In the genomic region with DNA sequence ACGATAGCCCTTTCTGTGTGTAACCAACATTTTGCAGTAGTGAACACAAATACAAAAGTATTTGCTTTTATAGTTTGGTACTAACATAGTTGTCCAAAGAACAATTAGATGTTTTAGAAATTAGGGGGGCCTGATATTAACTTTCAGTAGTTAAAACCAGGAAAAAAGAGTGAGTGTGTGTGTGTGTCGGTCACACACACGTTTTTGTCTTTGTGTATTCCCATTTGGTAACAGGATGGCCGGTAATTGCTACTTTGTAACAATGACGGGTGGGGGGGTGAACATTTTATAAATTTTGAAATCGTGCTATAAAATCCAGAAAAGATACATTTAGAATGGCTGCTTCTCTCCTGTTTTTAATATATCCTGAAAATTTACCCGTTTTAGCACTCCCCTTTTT, we compare ENCODE assay signal across 8 cellular contexts. TPM values are rescaled to one million over a fixed set of nuclear protein-coding genes. Genes with fewer than 3 reads are reported as not detected.
A peak's percentile ranks its signal among the peaks of the same experiment; 100 is the strongest.
DNase-seq lines count a peak whose midpoint lies in the region; ATAC-seq, FAIRE-seq and TF ChIP-seq lines count a peak whose summit lies in the region.

No MANE protein-coding gene starts in this region.

- DNase-seq in cardiac muscle cell (ENCODE audit: low read depth in 1 of 2, low spot score in 1 of 2), result no peak
- no peak for DNase-seq in left cardiac atrium
- peak in 1 of 4 experiments; percentile 24 for DNase-seq in K562 (ENCODE audit: extremely low read depth in 1 of 4, low spot score in 3 of 4)
- DNase-seq in memory B cell (ENCODE audit: low spot score in 2 of 2), result no peak
- DNase-seq in uterus, result no peak
- DNase-seq in DMS114 treated with DMSO at 0.1 percent for 48 hours (lab: John Stamatoyannopoulos, UW; ENCODE audit: unreplicated experiment), result no peak

- H3K27me3 Mint-ChIP-seq in memory B cell, result no peaks in the 10 kb centered on the region

- ATAC-seq in left cardiac atrium (no peak), K562 (no peak), memory B cell (ENCODE audit: low read depth) (no peak), GM18520 (IDR thresholded peaks at IDR 0.05; ENCODE audit: unreplicated experiment) (no peak), GM18858 (IDR thresholded peaks at IDR 0.05; ENCODE audit: unreplicated experiment) (no peak)

- TF ChIP-seq EP300 in K562 (IDR thresholded peaks at IDR 0.05; ENCODE audit: low read length), result no peak

- H3K9ac ChIP-seq in K562 (ENCODE audit: insufficient read depth in 1 of 2, low read depth in 2 of 2, low read length in 2 of 2), result peak overlapping the region; percentile 88 to 99

- POLR2A ChIA-PET in K562 (lab: Yijun Ruan, JAX), result interaction anchor here (0.8 to 2.4 kb wide), 5 partner anchors 12 to 40 kb away, joined by 3 to 16 read pairs (median 5); partner anchors contain the start of gene FASTKD1

- H3K79me2 ChIP-seq in K562 (ENCODE audit: control insufficient read depth, insufficient read depth, low read length), result peaks cover 67% of the 10 kb centered on the region

- peaks cover 1% of the 10 kb centered on the region for H3K9me3 Mint-ChIP-seq in memory B cell

- TF ChIP-seq CTCF in cardiac muscle cell (IDR thresholded peaks at IDR 0.05; ENCODE audit: low read depth, low read length) (no peak), K562 (IDR thresholded peaks at IDR 0.05 in 2 of 3, conservative IDR thresholded peaks at IDR 0.05 in 1 of 3; ENCODE audit: insufficient read depth in 2 of 3, low read depth in 1 of 3, low read length in 3 of 3) (no peak), uterus (IDR thresholded peaks at IDR 0.05) (no peak)

- peak overlapping the region; percentile 97 for H3K27ac ChIP-seq in cardiac muscle cell
- peak overlapping the region; percentile 99 for H3K27ac ChIP-seq in K562 (ENCODE audit: extremely low read depth, low read depth, low read length)
- H3K27ac ChIP-seq in uterus, result peak overlapping the region in 1 of 2 donors; percentile 95

- H3K4me2 ChIP-seq in K562 (ENCODE audit: insufficient read depth, low read length), result peak overlapping the region; percentile 86

- H3K4me3 Mint-ChIP-seq in memory B cell, result peak overlapping the region; percentile 99

- H3K4me3 ChIP-seq in cardiac muscle cell, result peak overlapping the region; percentile 71
- H3K4me3 ChIP-seq in K562, result peak overlapping the region; percentile 64
- H3K4me3 ChIP-seq in uterus, result peak overlapping the region; percentile 69 to 91

- H3K4me1 ChIP-seq in cardiac muscle cell (ENCODE audit: low read depth) (peaks cover 14% of the 10 kb centered on the region), K562 (replicated peaks in 1 of 2; ENCODE audit: control insufficient read depth in 2 of 2, insufficient read depth in 2 of 2, low read length in 2 of 2) (peaks cover 4 to 7% of the 10 kb centered on the region in 2 experiments; a peak in 3 of 5 replicates), uterus (peaks cover 0 to 3% of the 10 kb centered on the region in 2 donors)

- no peaks in the 10 kb centered on the region for H3K9me3 ChIP-seq in cardiac muscle cell (ENCODE audit: low read depth)
- H3K9me3 ChIP-seq in K562 (replicated peaks; ENCODE audit: control insufficient read depth, insufficient read depth, low read depth, low read length), result peaks cover 11% of the 10 kb centered on the region
- no peaks in the 10 kb centered on the region for H3K9me3 ChIP-seq in uterus

- in situ Hi-C loops in K562 (cut with MboI), result loop anchor here (5.0 kb wide), 1 partner anchor 107 kb away; the partner anchor contains the start of genes CFAP210 and PHOSPHO2

- H3K36me3 ChIP-seq in cardiac muscle cell, result no peaks in the 10 kb centered on the region
- H3K36me3 ChIP-seq in K562 (ENCODE audit: control insufficient read depth, insufficient read depth, low read length), result peaks cover 22% of the 10 kb centered on the region; the same call in 2 of the 3 replicates
- H3K36me3 ChIP-seq in uterus, result no peaks in the 10 kb centered on the region

- no peak for TF ChIP-seq POLR2A in K562 (conservative IDR thresholded peaks at IDR 0.05)
- no peak for TF ChIP-seq POLR2A in uterus (IDR thresholded peaks at IDR 0.05)

- H2AFZ ChIP-seq in K562 (ENCODE audit: low read depth, low read length), result no peak overlapping the region

- H3K4me1 Mint-ChIP-seq in memory B cell, result peaks cover 23% of the 10 kb centered on the region

- CTCF ChIA-PET in K562 (lab: Yijun Ruan, JAX; ENCODE audit: low intra/inter-chr PET ratio), result no interaction called here

- under 1% methylated on average over 7 of the region's 7 CpGs for WGBS in K562 (ENCODE audit: insufficient coverage, low coverage, missing lambda C conversion rate)

- H3K27me3 ChIP-seq in cardiac muscle cell (no peaks in the 10 kb centered on the region), K562 (ENCODE audit: control insufficient read depth in 2 of 2, insufficient read depth in 2 of 2, low read length in 2 of 2) (no peaks in the 10 kb centered on the region), uterus (no peaks in the 10 kb centered on the region)

- no TSS peak for BruUV-seq in K562 (replicated peaks; lab: Mats Ljungman, UMichigan)

- intact Hi-C loops in left cardiac atrium (cut with DNase I), result no loop called here
- intact Hi-C loops in K562 (cut with micrococcal nuclease), result no loop called here
- intact Hi-C loops in uterus (cut with DNase I; ENCODE audit: low total_unique reads), result no loop called here

- H3K9me1 ChIP-seq in K562 (ENCODE audit: control insufficient read depth, insufficient read depth, low read length), result no peaks in the 10 kb centered on the region

- H3K27ac Mint-ChIP-seq in memory B cell, result peak overlapping the region; percentile 100

- H3K36me3 Mint-ChIP-seq in memory B cell, result peaks cover 6% of the 10 kb centered on the region

- H4K20me1 ChIP-seq in K562 (replicated peaks; ENCODE audit: control insufficient read depth, insufficient read depth, low read length), result 0 out of 2 replicates have a peak, but pooled peaks cover 5% of the 10 kb centered on the region

- no peak for FAIRE-seq in K562 (lab: Jason Lieb, UNC)

- TF ChIP-seq RAD21 in K562 (CRISPR knock-in tag; conservative IDR thresholded peaks at IDR 0.05 in 1 of 2, IDR thresholded peaks at IDR 0.05 in 1 of 2), result no peak

RNA-seq across cellular contexts. Expression of gene PPIG, which starts 1.5 kb away (rescaled TPM):
- total RNA-seq in cardiac muscle cell (17.5 and 24.7 TPM in 2 replicates), left cardiac atrium (10 to 100 TPM; 33.7 to 45.3 TPM), K562 (2014; rRNA removed) (47.7 and 52.5 TPM in 2 replicates), K562 (2014; rRNA removed; fragmentation: Illumina TruSeq; extraction: Trizol) (124 and 153 TPM in 2 replicates), K562 (2015; rRNA removed; fragmentation: Illumina TruSeq; extraction: Trizol) (122 and 127 TPM in 2 replicates), K562 (2021) (63.7 and 75.2 TPM in 2 replicates), uterus (10 to 100 TPM; 24.3 to 83.4 (median 59.0) TPM)
- polyA plus RNA-seq in cardiac muscle cell (70.0 and 87.5 TPM in 2 replicates), K562 (2011; rRNA removed) (112 and 126 TPM in 2 replicates), K562 (2014; fragmentation: Illumina TruSeq; extraction: Trizol) (137 and 165 TPM in 2 replicates), K562 (2014; fragmentation: Nextera tagmentation; extraction: Ambion mirVana) (100 to 1,000 TPM in 1 of 2 experiments, 10 to 100 TPM in 1; 92.9 to 166 TPM), K562 (2014; rRNA removed) (86.6 and 91.0 TPM in 2 replicates)
- total RNA-seq in K562 (2011; cell fraction: chromatin; rRNA removed; ENCODE audit: low replicate concordance), result 39.3 and 132 TPM in 2 replicates
- total RNA-seq in K562 (2011; cell fraction: nucleolus; rRNA removed), result 23.7 and 28.8 TPM in 2 replicates
- total RNA-seq in K562 (2011; cell fraction: nucleoplasm; rRNA removed), result 43.7 and 59.3 TPM in 2 replicates
- polyA plus RNA-seq in K562 (2011; cell fraction: cytosol; rRNA removed), result 8.9 and 23.6 TPM in 2 replicates
- 46.0 and 67.2 TPM in 2 replicates for polyA plus RNA-seq in K562 (2011; cell fraction: nucleus; rRNA removed)
- 45.7 and 81.8 TPM in 2 replicates for polyA plus RNA-seq in K562 (2012)
- 90.9 and 115 TPM in 2 replicates for polyA minus RNA-seq in K562 (2011; rRNA and poly(A)+ RNA removed)
- 24.3 and 24.4 TPM in 2 replicates for polyA minus RNA-seq in K562 (2011; cell fraction: cytosol; rRNA and poly(A)+ RNA removed)
- 42.1 and 73.2 TPM in 2 replicates for polyA minus RNA-seq in K562 (2011; cell fraction: nucleus; rRNA and poly(A)+ RNA removed)

RNA-seq across cellular contexts. Expression of gene FASTKD1, which starts 12.0 kb away (rescaled TPM):
- total RNA-seq in cardiac muscle cell (27.8 and 41.3 TPM in 2 replicates), left cardiac atrium (10 to 100 TPM; 45.1 to 66.4 TPM), K562 (2014; rRNA removed) (54.2 and 63.5 TPM in 2 replicates), K562 (2014; rRNA removed; fragmentation: Illumina TruSeq; extraction: Trizol) (134 and 152 TPM in 2 replicates), K562 (2015; rRNA removed; fragmentation: Illumina TruSeq; extraction: Trizol) (111 and 119 TPM in 2 replicates), K562 (2021) (90.0 and 114 TPM in 2 replicates), uterus (10 to 100 TPM in 3 of 4 donors, 1 to 10 TPM in 1; 9.4 to 35.9 (median 19.5) TPM)
- polyA plus RNA-seq in cardiac muscle cell (61.4 and 62.4 TPM in 2 replicates), K562 (2011; rRNA removed) (93.3 and 125 TPM in 2 replicates), K562 (2014; fragmentation: Illumina TruSeq; extraction: Trizol) (83.6 and 89.9 TPM in 2 replicates), K562 (2014; fragmentation: Nextera tagmentation; extraction: Ambion mirVana) (100 to 1,000 TPM; 121 to 132 TPM), K562 (2014; rRNA removed) (117 and 129 TPM in 2 replicates)
- 126 and 375 TPM in 2 replicates for total RNA-seq in K562 (2011; cell fraction: chromatin; rRNA removed; ENCODE audit: low replicate concordance)
- total RNA-seq in K562 (2011; cell fraction: nucleolus; rRNA removed), result 63.7 and 91.6 TPM in 2 replicates
- total RNA-seq in K562 (2011; cell fraction: nucleoplasm; rRNA removed), result 176 and 221 TPM in 2 replicates
- polyA plus RNA-seq in K562 (2011; cell fraction: cytosol; rRNA removed), result 12.6 and 32.4 TPM in 2 replicates
- polyA plus RNA-seq in K562 (2011; cell fraction: nucleus; rRNA removed), result 70.2 and 104 TPM in 2 replicates
- 72.3 and 82.3 TPM in 2 replicates for polyA plus RNA-seq in K562 (2012)
- 92.1 and 99.5 TPM in 2 replicates for polyA minus RNA-seq in K562 (2011; rRNA and poly(A)+ RNA removed)
- polyA minus RNA-seq in K562 (2011; cell fraction: cytosol; rRNA and poly(A)+ RNA removed), result 26.0 and 34.5 TPM in 2 replicates
- polyA minus RNA-seq in K562 (2011; cell fraction: nucleus; rRNA and poly(A)+ RNA removed), result 66.9 and 106 TPM in 2 replicates
